ENCODE assay signal across 22 cellular contexts in genomic region chr21:24118738-24119470, GRCh38.
"Had no signal": no experiment of that assay in that cellular context is flagged by ENCODE, and none has a peak within 500 bp of the region (broad histone marks: within the 10 kb centered on the region; RNA-seq: fewer than 3 reads in every experiment).

No MANE protein-coding gene starts in this region.

- H3K4me3 ChIP-seq: dorsolateral prefrontal cortex, right atrium auricular region, tibial nerve, vagina had no signal

- H3K36me3 ChIP-seq: neutrophil, right atrium auricular region, tibial nerve, vagina had no signal

- H3K9me3 ChIP-seq: neutrophil, right atrium auricular region, tibial nerve, vagina had no signal

- H3K27me3 ChIP-seq: dorsolateral prefrontal cortex, neutrophil, right atrium auricular region, tibial nerve, vagina had no signal

- H3K27ac ChIP-seq: dorsolateral prefrontal cortex, neutrophil, right atrium auricular region, tibial nerve, vagina had no signal

- DNase-seq: activated CD4-positive, alpha-beta T cell treated with anti-CD3 and anti-CD28 coated beads, Interleukin-2, amount 10 ng/mL, durations not matched to agents 24 days and 14 days; activated CD4-positive, CD25-positive, alpha-beta regulatory T cell; activated CD8-positive, alpha-beta memory T cell treated with anti-CD3 and anti-CD28 coated beads for 24 hours; activated naive CD8-positive, alpha-beta T cell treated with anti-CD3 and anti-CD28 coated beads for 36 hours; anterior cingulate cortex; dorsolateral prefrontal cortex; erythroblast; hippocampal formation; kidney; left ventricle myocardium superior; mesenchymal stem cell; natural killer cell; posterior cingulate gyrus; small intestine; stimulated activated CD4-positive, alpha-beta T cell treated with anti-CD3 and anti-CD28 coated beads, Interleukin-4, amount 100 ng/mL, for 4 hours; stimulated activated CD8-positive, alpha-beta memory T cell treated with anti-CD3 and anti-CD28 coated beads, Interleukin-4, amount 100 ng/mL, for 48 hours; stimulated activated naive CD4-positive, alpha-beta T cell treated with Interleukin-2 at 50 U/mL for 16 hours; substantia nigra had no signal

- ATAC-seq: left ventricle myocardium superior, natural killer cell had no signal

- H3K4me1 ChIP-seq: right atrium auricular region, tibial nerve, vagina had no signal
